In the genomic region with DNA sequence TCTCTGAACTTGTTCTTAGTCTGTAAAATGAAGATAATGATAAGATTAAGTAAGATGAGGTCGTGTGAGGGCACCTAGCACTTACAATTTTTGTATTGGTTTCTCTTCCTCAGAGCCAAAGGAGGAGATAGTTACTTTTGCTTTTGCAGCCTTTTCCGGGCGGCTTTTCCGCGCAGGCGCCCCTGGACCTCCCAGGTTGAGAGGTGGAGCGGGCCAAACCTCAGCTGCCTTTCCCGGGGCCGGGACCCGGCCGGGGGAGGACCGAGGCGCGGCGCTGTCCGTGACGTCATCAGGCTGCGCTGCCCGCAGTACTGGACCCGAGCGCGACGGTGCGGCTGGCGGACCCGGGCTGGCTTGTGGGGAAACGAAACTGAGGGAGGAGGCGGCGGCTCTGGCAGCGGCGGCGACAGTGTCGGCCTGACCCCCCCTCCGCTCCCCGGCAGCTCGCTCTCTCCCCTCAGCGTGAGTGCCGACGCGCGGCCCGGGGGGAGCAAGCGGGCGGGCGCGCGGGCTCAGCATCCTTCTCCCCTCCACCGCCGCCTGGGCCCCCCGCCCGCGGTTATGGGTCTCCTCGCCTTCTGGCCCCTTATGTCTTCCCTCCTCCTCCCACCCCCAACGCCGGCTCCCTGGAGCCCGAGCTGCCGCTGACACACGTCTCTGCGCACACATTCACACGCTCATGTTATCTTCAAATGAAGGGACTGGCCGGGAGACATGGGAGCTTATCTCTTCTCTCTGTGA, we compare ENCODE assay signal across 8 cellular contexts. TPM values are rescaled to one million over a fixed set of nuclear protein-coding genes. Genes with fewer than 3 reads are reported as not detected.
DNase-seq lines count a peak whose midpoint lies in the region; ATAC-seq and TF ChIP-seq lines count a peak whose summit lies in the region.

CMTR1 (plus strand) TSS at position 306 of the 741 bp plus-strand sequence. CDS start 2,409 bp downstream, outside the sequence.

- no peak for TF ChIP-seq CTCF in left ventricle myocardium inferior (IDR thresholded peaks at IDR 0.05; ENCODE audit: borderline replicate concordance)
- peak in 2 of 4 experiments; percentile 12 to 35 for TF ChIP-seq CTCF in prostate gland (IDR thresholded peaks at IDR 0.05)

- H3K36me3 ChIP-seq in left ventricle myocardium inferior (peaks cover 27% of the 10 kb centered on the region), prostate gland (peaks cover 0 to 5% of the 10 kb centered on the region in 2 donors)

- H3K4me1 Mint-ChIP-seq in T-helper 17 cell, result peaks cover 28% of the 10 kb centered on the region

- peaks cover 4% of the 10 kb centered on the region for H3K27me3 Mint-ChIP-seq in T-helper 17 cell

- peaks cover 6% of the 10 kb centered on the region for H3K27me3 ChIP-seq in left ventricle myocardium inferior (ENCODE audit: low read depth)
- H3K27me3 ChIP-seq in prostate gland (replicated peaks; ENCODE audit: insufficient read depth), result no peaks in the 10 kb centered on the region

- H3K4me3 ChIP-seq in left ventricle myocardium inferior (peak within 1 kb of the TSS; percentile 100), prostate gland (peak within 1 kb of the TSS; percentile 84 to 89)

- TF ChIP-seq POLR2A in prostate gland (IDR thresholded peaks at IDR 0.05), result peak; percentile 57

- H3K27ac ChIP-seq in left ventricle myocardium inferior (replicated peaks) (peak within 1 kb of the TSS; percentile 98), prostate gland (peak within 1 kb of the TSS; percentile 84 to 88)

- DNase-seq in NCI-H1694 (lab: John Stamatoyannopoulos, UW), result peak; percentile 70
- DNase-seq in T-helper 17 cell, result peak; percentile 96 to 99 (median 96)
- DNase-seq in amygdala (lab: John Stamatoyannopoulos, UW), result peak; percentile 31 to 94 (median 84)
- DNase-seq in left ventricle myocardium inferior, result peak; percentile 96
- DNase-seq in prostate gland (ENCODE audit: low spot score), result peak; percentile 89
- peak; percentile 94 for DNase-seq in ureter (ENCODE audit: low spot score)

- H3K4me1 ChIP-seq in left ventricle myocardium inferior (peaks cover 39% of the 10 kb centered on the region), prostate gland (replicated peaks) (peaks cover 9% of the 10 kb centered on the region)

- H3K4me3 Mint-ChIP-seq in T-helper 17 cell, result peak within 1 kb of the TSS; percentile 93

- intact Hi-C loops in left ventricle myocardium inferior (cut with micrococcal nuclease), result no loop called here
- intact Hi-C loops in prostate gland (cut with DNase I), result no loop called here

- peak within 1 kb of the TSS; percentile 97 for H3K27ac Mint-ChIP-seq in T-helper 17 cell

- ATAC-seq in GM18499 (IDR thresholded peaks at IDR 0.05; ENCODE audit: insufficient read depth, unreplicated experiment) (peak; percentile 58), HG02885 (IDR thresholded peaks at IDR 0.05; ENCODE audit: poor library complexity, unreplicated experiment) (peak; percentile 87), T-helper 17 cell (peak; percentile 92)

- under 1% methylated on average over 61 of the region's 61 CpGs for WGBS in prostate gland

- H3K36me3 Mint-ChIP-seq in T-helper 17 cell (ENCODE audit: low read depth), result peaks cover 8% of the 10 kb centered on the region

- H3K9me3 ChIP-seq in T-helper 17 cell (ENCODE audit: control insufficient read depth, low read length, poor library complexity, severe bottlenecking) (no peaks in the 10 kb centered on the region), left ventricle myocardium inferior (replicated peaks) (no peaks in the 10 kb centered on the region), prostate gland (no peaks in the 10 kb centered on the region)

RNA-seq across cellular contexts. Expression of gene CMTR1, which starts in this region (rescaled TPM):
- total RNA-seq in T-helper 17 cell (10 to 100 TPM; 79.7 to 81.3 TPM), left ventricle myocardium inferior (34.4 TPM), prostate gland (100 to 1,000 TPM in 1 of 2 donors, 10 to 100 TPM in 1; 28.1 to 147 TPM), ureter (44.5 TPM)

Comparison
In these comparisons a context has a peak if more than half of its experiments do, and no peak if none do; other contexts are left out.
1. Peak in every context shown above with its lines: DNase-seq, ATAC-seq, H3K4me3 ChIP-seq and H3K27ac ChIP-seq.